Comparison of ENCODE assay signal across 8 cellular contexts in genomic region chr11:12182650-12183511, GRCh38.
DNase-seq lines count a peak whose midpoint lies in the region; ATAC-seq and TF ChIP-seq lines count a peak whose summit lies in the region.

No MANE protein-coding gene starts in this region.

- intact Hi-C loops in Panc1 (cut with micrococcal nuclease; ENCODE audit: unreplicated experiment): no loop called here

- DNase-seq in GM04504 (ENCODE audit: low read depth) (peak; percentile 97), Panc1 (ENCODE audit: low read depth, low spot score) (peak; percentile 76), fibroblast of gingiva (ENCODE audit: low read depth) (peak; percentile 96), pulmonary artery endothelial cell (ENCODE audit: low read depth, low spot score) (peak; percentile 91), ecto neural progenitor cell (ENCODE audit: low spot score) (no peak), KG1 (lab: John Stamatoyannopoulos, UW) (no peak), GM10266 (ENCODE audit: extremely low spot score) (no peak)

- POLR2A ChIA-PET in Panc1 (lab: Charles Lee): interaction anchor here (0.7 to 1.3 kb wide), 2 partner anchors 16 to 37 kb away, joined by 4 to 8 read pairs; no protein-coding TSS in a partner anchor

- in situ Hi-C loops in Panc1 (cut with HindIII; ENCODE audit: low pct_unique_long_range_greater_than_20kb, low sequenced_read_pairs): no loop called here

- TF ChIP-seq CTCF in Panc1 (IDR thresholded peaks at IDR 0.05) (no peak), GM10266 (IDR thresholded peaks at IDR 0.05; ENCODE audit: control insufficient read depth, insufficient read depth, low read depth, missing control alignments) (no peak)

- peaks cover 72% of the 10 kb centered on the region for H3K4me1 ChIP-seq in Panc1 (ENCODE audit: control insufficient read depth, insufficient read depth, low read length)

- CTCF ChIA-PET in Panc1 (lab: Charles Lee): no interaction called here

- H3K36me3 ChIP-seq in Panc1 (ENCODE audit: control insufficient read depth, insufficient read depth, low read length): no peaks in the 10 kb centered on the region

- ATAC-seq in Panc1 (peak; percentile 92), HG02938 (IDR thresholded peaks at IDR 0.05; ENCODE audit: unreplicated experiment) (no peak)

- no peaks in the 10 kb centered on the region for H3K27me3 ChIP-seq in Panc1 (ENCODE audit: control insufficient read depth, insufficient read depth, low read length)

- BruUV-seq in Panc1 (replicated peaks; lab: Mats Ljungman, UMichigan): no TSS peak

- no peaks in the 10 kb centered on the region for H3K9me3 ChIP-seq in Panc1 (ENCODE audit: control insufficient read depth, insufficient read depth, low read depth, low read length)

- peak overlapping the region; percentile 88 for H3K27ac ChIP-seq in Panc1 (ENCODE audit: low read length)

- 0 out of 4 replicates have a peak overlapping the region, but pooled peaks of 1 of the 2 experiments have one; percentile 1 for H3K4me3 ChIP-seq in Panc1 (ENCODE audit: low read depth in 2 of 2, low read length in 2 of 2)

Comparison
In these comparisons a context has a peak if more than half of its experiments do, and no peak if none do; other contexts are left out.
1. DNase-seq: peak in GM04504 (single experiment), Panc1 (single experiment), fibroblast of gingiva (single experiment) and pulmonary artery endothelial cell (single experiment); none in ecto neural progenitor cell (single experiment), KG1 (single experiment) and GM10266 (single experiment).